11 cellular contexts compared by ENCODE assay signal in genomic region chr2:74566423-74567085, GRCh38. TPM values are rescaled to one million over a fixed set of nuclear protein-coding genes. Genes with fewer than 3 reads are reported as not detected.
DNase-seq lines count a peak whose midpoint lies in the region; ATAC-seq and TF ChIP-seq lines count a peak whose summit lies in the region.
"Had no signal": no experiment of that assay in that cellular context is flagged by ENCODE, and none has a peak within 500 bp of the region (broad histone marks: within the 10 kb centered on the region; RNA-seq: fewer than 3 reads in every experiment).

No MANE protein-coding gene starts in this region.

- no peaks in the 10 kb centered on the region for H3K9me3 ChIP-seq in gastroesophageal sphincter
- H3K9me3 ChIP-seq: A549 had no signal

- DNase-seq in NK-92 treated with Interleukin-12 subunit alpha and Interleukin-12 subunit beta, amount 100 ng/mL, for 24 hours (lab: John Stamatoyannopoulos, UW) = peak; percentile 49
- DNase-seq in NK-92 (lab: John Stamatoyannopoulos, UW; ENCODE audit: unreplicated experiment) (no peak), HS-27A (ENCODE audit: low read depth) (peak; percentile 86), amniotic stem cell (lab: John Stamatoyannopoulos, UW) (peak; percentile 75), omental fat pad (ENCODE audit: low spot score) (no peak), OCI-M1 (lab: John Stamatoyannopoulos, UW) (no peak), immature natural killer cell (no peak)
- DNase-seq: hippocampal formation, SW 1271 had no signal

- H3K27me3 Mint-ChIP-seq in immature natural killer cell (ENCODE audit: low read depth in 3 of 3) = peaks cover 7 to 20% (median 13%) of the 10 kb centered on the region in 3 donors

- TF ChIP-seq POLR2A in gastroesophageal sphincter (IDR thresholded peaks at IDR 0.05) = no peak

- no peaks in the 10 kb centered on the region for H3K9me3 Mint-ChIP-seq in immature natural killer cell

- ATAC-seq in omental fat pad (ENCODE audit: low FRiP score) (peak; percentile 37), gastroesophageal sphincter (no peak)
- ATAC-seq: A549 had no signal

- WGBS in gastroesophageal sphincter (ENCODE audit: low coverage in 1 of 2), 2 donors = 53 to 56% methylated on average over 5 of the region's 5 CpGs

- H3K4me3 Mint-ChIP-seq in immature natural killer cell = no peak overlapping the region

- H3K36me3 ChIP-seq in gastroesophageal sphincter = no peaks in the 10 kb centered on the region

- no peak overlapping the region for H3K4me3 ChIP-seq in gastroesophageal sphincter
- H3K4me3 ChIP-seq: A549 had no signal

- no peaks in the 10 kb centered on the region for H3K4me1 ChIP-seq in gastroesophageal sphincter
- H3K4me1 ChIP-seq: A549 had no signal

- H3K27me3 ChIP-seq in gastroesophageal sphincter = peaks cover 43% of the 10 kb centered on the region

- TF ChIP-seq CTCF in omental fat pad (IDR thresholded peaks at IDR 0.05) (no peak), gastroesophageal sphincter (IDR thresholded peaks at IDR 0.05) (no peak)

- no peak overlapping the region for H3K27ac ChIP-seq in gastroesophageal sphincter
- H3K27ac ChIP-seq: A549 had no signal

- no peaks in the 10 kb centered on the region for H3K36me3 Mint-ChIP-seq in immature natural killer cell

- H3K27ac Mint-ChIP-seq in immature natural killer cell = no peak overlapping the region

- no peak for TF ChIP-seq EP300 in gastroesophageal sphincter (IDR thresholded peaks at IDR 0.05)

- H3K4me1 Mint-ChIP-seq in immature natural killer cell = peaks cover 0 to 1% of the 10 kb centered on the region in 2 donors

RNA-seq across cellular contexts. Expression of gene DOK1, which starts 12.0 kb away (rescaled TPM):
- total RNA-seq in omental fat pad (10 to 100 TPM; 16.0 to 39.4 (median 30.5) TPM), gastroesophageal sphincter (10 to 100 TPM; 16.3 to 28.8 (median 19.5) TPM)
- polyA plus RNA-seq in immature natural killer cell = 10 to 100 TPM; 18.4 to 42.7 (median 28.4) TPM

RNA-seq across cellular contexts. Expression of gene LOXL3, which starts 12.8 kb away (rescaled TPM):
- total RNA-seq in omental fat pad (10 to 100 TPM in 2 of 4 donors, 1 to 10 TPM in 2; 7.5 to 12.4 (median 9.1) TPM), gastroesophageal sphincter (10 to 100 TPM in 1 of 4 donors, 1 to 10 TPM in 3; 7.2 to 13.2 (median 8.6) TPM)
- under 1 TPM in 2 of 3 donors, not detected in 1; 0.19 to 0.22 TPM for polyA plus RNA-seq in immature natural killer cell

RNA-seq across cellular contexts. Expression of gene HTRA2, which starts 36.8 kb away (rescaled TPM):
- 10 to 100 TPM; 30.7 to 45.6 (median 36.8) TPM for total RNA-seq in omental fat pad
- 10 to 100 TPM; 26.5 to 27.2 (median 27.0) TPM for polyA plus RNA-seq in immature natural killer cell
- total RNA-seq in gastroesophageal sphincter = 10 to 100 TPM; 25.0 to 37.6 (median 29.1) TPM

RNA-seq across cellular contexts. Expression of gene AUP1, which starts 37.0 kb away (rescaled TPM):
- total RNA-seq in omental fat pad (100 to 1,000 TPM; 120 to 157 (median 146) TPM), gastroesophageal sphincter (10 to 100 TPM; 62.7 to 92.1 (median 86.2) TPM)
- 100 to 1,000 TPM; 107 to 126 (median 118) TPM for polyA plus RNA-seq in immature natural killer cell

RNA-seq across cellular contexts. Expression of gene DQX1, which starts 40.5 kb away (rescaled TPM):
- total RNA-seq in omental fat pad (not detected), gastroesophageal sphincter (not detected)
- polyA plus RNA-seq in immature natural killer cell = not detected

Comparison
In these comparisons a context has a peak if more than half of its experiments do, and no peak if none do; other contexts are left out.
1. DNase-seq: peak in NK-92 treated with Interleukin-12 subunit alpha and Interleukin-12 subunit beta, amount 100 ng/mL, for 24 hours (single experiment), HS-27A (single experiment) and amniotic stem cell (single experiment); none in NK-92 (single experiment), omental fat pad (single experiment), OCI-M1 (single experiment) and immature natural killer cell (0 of 3).